ENCODE assay signal across 8 cellular contexts in the genomic region with DNA sequence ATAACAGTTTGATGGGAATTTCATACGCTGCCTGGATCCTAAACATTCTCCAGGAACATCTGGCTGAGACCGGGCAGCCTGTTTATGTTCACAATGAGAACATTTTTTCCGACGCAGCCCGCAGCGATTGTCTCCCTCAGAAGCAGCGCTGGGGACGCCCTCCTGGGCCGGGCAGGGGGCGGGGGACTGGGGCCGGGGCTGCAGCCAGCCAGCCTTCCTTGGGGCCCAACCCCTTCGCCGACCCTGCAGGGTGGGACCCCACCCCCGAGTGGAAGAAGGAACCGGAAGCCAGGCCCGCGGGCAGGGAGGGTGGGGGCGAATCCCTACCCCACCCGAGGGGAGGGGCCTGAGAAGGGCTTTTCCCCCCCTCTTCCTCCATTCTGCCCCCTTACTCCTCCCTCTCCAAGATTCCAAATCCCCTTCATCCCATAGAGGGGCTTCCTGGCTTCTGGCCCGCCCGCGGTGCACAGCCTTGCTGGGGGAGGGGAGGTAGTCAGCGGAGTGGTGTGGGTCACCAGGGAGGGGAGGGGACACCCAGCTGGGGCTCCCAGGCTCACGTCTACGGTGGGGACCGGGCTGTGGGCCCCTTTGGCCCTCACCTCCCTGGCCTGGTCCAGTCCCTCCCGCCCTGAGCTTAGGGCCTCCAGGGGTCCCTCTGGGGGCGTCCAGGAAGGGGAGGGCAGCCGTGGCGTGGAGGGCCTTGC.
DNase-seq lines count a peak whose midpoint lies in the region; ATAC-seq, FAIRE-seq and TF ChIP-seq lines count a peak whose summit lies in the region.

No MANE protein-coding gene starts in this region.

- intact Hi-C loops in K562 (cut with micrococcal nuclease) = no loop called here

- peak; percentile 33 for DNase-seq in stimulated activated CD4-positive, alpha-beta T cell treated with anti-CD3 and anti-CD28 coated beads, Interleukin-12 subunit alpha, Interleukin-12 subunit beta, amount 100 ng/mL, for 4 hours
- no peak for DNase-seq in stimulated activated CD4-positive, alpha-beta T cell treated with anti-CD3 and anti-CD28 coated beads, Interleukin-2, amount 100 ng/mL, for 48 hours
- DNase-seq in K562 (ENCODE audit: extremely low read depth in 1 of 4, low spot score in 3 of 4) (peak in 1 of 4 experiments; percentile 17), islet precursor cell (peak; percentile 87), NCI-H2196 treated with DMSO at 0.1 percent for 48 hours (lab: John Stamatoyannopoulos, UW; ENCODE audit: unreplicated experiment) (no peak)
- DNase-seq in stimulated activated effector memory CD8-positive, alpha-beta T cell treated with anti-CD3 and anti-CD28 coated beads, Interleukin-12 subunit alpha, Interleukin-12 subunit beta, amount 100 ng/mL, for 72 hours (ENCODE audit: low spot score in 2 of 2) = peak in 1 of 2 donors; percentile 5

- H3K4me3 ChIP-seq in K562 = no peak overlapping the region

- no peaks in the 10 kb centered on the region for H4K20me1 ChIP-seq in K562 (replicated peaks; ENCODE audit: control insufficient read depth, insufficient read depth, low read length)

- H3K9me3 Mint-ChIP-seq in stimulated activated effector memory CD8-positive, alpha-beta T cell treated with anti-CD3 and anti-CD28 coated beads, Interleukin-12 subunit alpha, Interleukin-12 subunit beta, amount 100 ng/mL, for 72 hours = no peaks in the 10 kb centered on the region

- H3K4me1 ChIP-seq in K562 (replicated peaks in 1 of 2; ENCODE audit: control insufficient read depth in 2 of 2, insufficient read depth in 2 of 2, low read length in 2 of 2) = peaks cover 20 to 76% of the 10 kb centered on the region in 2 experiments

- no peak for FAIRE-seq in K562 (lab: Jason Lieb, UNC)

- peaks cover 0 to 8% of the 10 kb centered on the region in 2 experiments; a peak in 2 of 5 replicates for H3K27me3 ChIP-seq in K562 (ENCODE audit: control insufficient read depth in 2 of 2, insufficient read depth in 2 of 2, low read length in 2 of 2)

- CTCF ChIA-PET in K562 (lab: Yijun Ruan, JAX; ENCODE audit: low intra/inter-chr PET ratio) = no interaction called here

- no peaks in the 10 kb centered on the region for H3K9me3 ChIP-seq in K562 (replicated peaks; ENCODE audit: control insufficient read depth, insufficient read depth, low read depth, low read length)

- H3K4me1 Mint-ChIP-seq in stimulated activated effector memory CD8-positive, alpha-beta T cell treated with anti-CD3 and anti-CD28 coated beads, Interleukin-12 subunit alpha, Interleukin-12 subunit beta, amount 100 ng/mL, for 72 hours = peaks cover 15% of the 10 kb centered on the region

- 36% methylated on average over 14 of the region's 30 CpGs for WGBS in K562 (ENCODE audit: insufficient coverage, low coverage, missing lambda C conversion rate)

- BruUV-seq in K562 (replicated peaks; lab: Mats Ljungman, UMichigan) = no TSS peak

- no peaks in the 10 kb centered on the region for H3K9me1 ChIP-seq in K562 (ENCODE audit: control insufficient read depth, insufficient read depth, low read length)

- no peak overlapping the region; a peak in 1 of 4 replicates for H3K9ac ChIP-seq in K562 (ENCODE audit: insufficient read depth in 1 of 2, low read depth in 2 of 2, low read length in 2 of 2)

- H3K4me2 ChIP-seq in K562 (ENCODE audit: insufficient read depth, low read length) = no peak overlapping the region

- no peak overlapping the region for H3K27ac Mint-ChIP-seq in stimulated activated effector memory CD8-positive, alpha-beta T cell treated with anti-CD3 and anti-CD28 coated beads, Interleukin-12 subunit alpha, Interleukin-12 subunit beta, amount 100 ng/mL, for 72 hours

- no peaks in the 10 kb centered on the region for H3K36me3 Mint-ChIP-seq in stimulated activated effector memory CD8-positive, alpha-beta T cell treated with anti-CD3 and anti-CD28 coated beads, Interleukin-12 subunit alpha, Interleukin-12 subunit beta, amount 100 ng/mL, for 72 hours

- H3K36me3 ChIP-seq in K562 (ENCODE audit: control insufficient read depth, insufficient read depth, low read length) = no peaks in the 10 kb centered on the region

- H3K27ac ChIP-seq in K562 (ENCODE audit: extremely low read depth, low read depth, low read length) = no peak overlapping the region

- no peak for TF ChIP-seq POLR2A in K562 (conservative IDR thresholded peaks at IDR 0.05)

- H3K79me2 ChIP-seq in K562 (ENCODE audit: control insufficient read depth, insufficient read depth, low read length) = no peaks in the 10 kb centered on the region

- no peak for ATAC-seq in K562
- ATAC-seq in stimulated activated effector memory CD8-positive, alpha-beta T cell treated with anti-CD3 and anti-CD28 coated beads, Interleukin-12 subunit alpha, Interleukin-12 subunit beta, amount 100 ng/mL, for 72 hours = no peak
- no peak for ATAC-seq in GM21786 (IDR thresholded peaks at IDR 0.05; ENCODE audit: unreplicated experiment)
- ATAC-seq in HG03571 (IDR thresholded peaks at IDR 0.05; ENCODE audit: unreplicated experiment) = no peak

- H2AFZ ChIP-seq in K562 (ENCODE audit: low read depth, low read length) = peak overlapping the region; percentile 69

- TF ChIP-seq CTCF in K562 (IDR thresholded peaks at IDR 0.05 in 2 of 3, conservative IDR thresholded peaks at IDR 0.05 in 1 of 3; ENCODE audit: insufficient read depth in 2 of 3, low read depth in 1 of 3, low read length in 3 of 3) = no peak

- TF ChIP-seq RAD21 in K562 (CRISPR knock-in tag; conservative IDR thresholded peaks at IDR 0.05 in 1 of 2, IDR thresholded peaks at IDR 0.05 in 1 of 2) = no peak

- POLR2A ChIA-PET in K562 (lab: Yijun Ruan, JAX) = interaction anchor here (0.9 to 1.5 kb wide), 2 partner anchors 14 to 40 kb away, joined by 3 read pairs; no protein-coding TSS in a partner anchor

- H3K4me3 Mint-ChIP-seq in stimulated activated effector memory CD8-positive, alpha-beta T cell treated with anti-CD3 and anti-CD28 coated beads, Interleukin-12 subunit alpha, Interleukin-12 subunit beta, amount 100 ng/mL, for 72 hours = peak overlapping the region; percentile 47

- in situ Hi-C loops in K562 (cut with MboI) = no loop called here

- TF ChIP-seq EP300 in K562 (IDR thresholded peaks at IDR 0.05; ENCODE audit: low read length) = no peak

TF ChIP-seq in K562, 482 proteins besides CTCF, POLR2A, EP300 and RAD21 (continues in another document):
- TF ChIP-seq, protein P1, sequence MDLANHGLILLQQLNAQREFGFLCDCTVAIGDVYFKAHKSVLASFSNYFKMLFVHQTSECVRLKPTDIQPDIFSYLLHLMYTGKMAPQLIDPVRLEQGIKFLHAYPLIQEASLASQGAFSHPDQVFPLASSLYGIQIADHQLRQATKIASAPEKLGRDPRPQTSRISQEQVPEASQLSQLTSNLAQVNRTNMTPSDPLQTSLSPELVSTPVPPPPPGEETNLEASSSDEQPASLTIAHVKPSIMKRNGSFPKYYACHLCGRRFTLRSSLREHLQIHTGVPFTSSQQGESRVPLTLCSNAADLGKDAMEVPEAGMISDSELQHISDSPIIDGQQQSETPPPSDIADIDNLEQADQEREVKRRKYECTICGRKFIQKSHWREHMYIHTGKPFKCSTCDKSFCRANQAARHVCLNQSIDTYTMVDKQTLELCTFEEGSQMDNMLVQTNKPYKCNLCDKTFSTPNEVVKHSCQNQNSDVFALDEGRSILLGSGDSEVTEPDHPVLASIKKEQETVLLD (IDR thresholded peaks at IDR 0.05) = no peak
- TF ChIP-seq ZNF274 (IDR thresholded peaks at IDR 0.05; ENCODE audit: borderline replicate concordance, low read depth, low read length) (no peak), FIP1L1 (IDR thresholded peaks at IDR 0.05; ENCODE audit: low read depth, low read length, poor library complexity, severe bottlenecking) (no peak), HDAC2 (IDR thresholded peaks at IDR 0.05) (no peak), HCFC1 (IDR thresholded peaks at IDR 0.05; ENCODE audit: low read depth, low read length) (no peak), ESRRB (CRISPR knock-in tag; IDR thresholded peaks at IDR 0.05; ENCODE audit: borderline replicate concordance) (no peak), IRF2 (CRISPR knock-in tag; IDR thresholded peaks at IDR 0.05) (no peak), ZNF707 (CRISPR knock-in tag; conservative IDR thresholded peaks at IDR 0.05) (no peak), OTX1 (CRISPR knock-in tag; IDR thresholded peaks at IDR 0.05) (no peak), CBFA2T3 (IDR thresholded peaks at IDR 0.05) (no peak), NCOA6 (IDR thresholded peaks at IDR 0.05) (no peak), NR4A1 (CRISPR knock-in tag; IDR thresholded peaks at IDR 0.05) (no peak), NR4A1 (tag; IDR thresholded peaks at IDR 0.05) (no peak)
- TF ChIP-seq, protein P2, sequence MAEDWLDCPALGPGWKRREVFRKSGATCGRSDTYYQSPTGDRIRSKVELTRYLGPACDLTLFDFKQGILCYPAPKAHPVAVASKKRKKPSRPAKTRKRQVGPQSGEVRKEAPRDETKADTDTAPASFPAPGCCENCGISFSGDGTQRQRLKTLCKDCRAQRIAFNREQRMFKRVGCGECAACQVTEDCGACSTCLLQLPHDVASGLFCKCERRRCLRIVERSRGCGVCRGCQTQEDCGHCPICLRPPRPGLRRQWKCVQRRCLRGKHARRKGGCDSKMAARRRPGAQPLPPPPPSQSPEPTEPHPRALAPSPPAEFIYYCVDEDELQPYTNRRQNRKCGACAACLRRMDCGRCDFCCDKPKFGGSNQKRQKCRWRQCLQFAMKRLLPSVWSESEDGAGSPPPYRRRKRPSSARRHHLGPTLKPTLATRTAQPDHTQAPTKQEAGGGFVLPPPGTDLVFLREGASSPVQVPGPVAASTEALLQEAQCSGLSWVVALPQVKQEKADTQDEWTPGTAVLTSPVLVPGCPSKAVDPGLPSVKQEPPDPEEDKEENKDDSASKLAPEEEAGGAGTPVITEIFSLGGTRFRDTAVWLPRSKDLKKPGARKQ (CRISPR knock-in tag; IDR thresholded peaks at IDR 0.05) = no peak
- TF ChIP-seq, protein P3, sequence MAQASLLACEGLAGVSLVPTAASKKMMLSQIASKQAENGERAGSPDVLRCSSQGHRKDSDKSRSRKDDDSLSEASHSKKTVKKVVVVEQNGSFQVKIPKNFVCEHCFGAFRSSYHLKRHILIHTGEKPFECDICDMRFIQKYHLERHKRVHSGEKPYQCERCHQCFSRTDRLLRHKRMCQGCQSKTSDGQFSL (CRISPR knock-in tag; IDR thresholded peaks at IDR 0.05) = no peak
- TF ChIP-seq, protein P3 (tag; IDR thresholded peaks at IDR 0.05) = 0 out of 4 replicates have a peak, but pooled peaks of 1 of the 2 experiments have one; percentile 29

Comparison
In these comparisons a context has a peak if more than half of its experiments do, and no peak if none do; other contexts are left out.
1. DNase-seq: peak in stimulated activated CD4-positive, alpha-beta T cell treated with anti-CD3 and anti-CD28 coated beads, Interleukin-12 subunit alpha, Interleukin-12 subunit beta, amount 100 ng/mL, for 4 hours (single experiment) and islet precursor cell (single experiment); none in stimulated activated CD4-positive, alpha-beta T cell treated with anti-CD3 and anti-CD28 coated beads, Interleukin-2, amount 100 ng/mL, for 48 hours (0 of 2) and NCI-H2196 treated with DMSO at 0.1 percent for 48 hours (single experiment).